Comparison of ENCODE assay signal across 1 cellular context in the genomic region with DNA sequence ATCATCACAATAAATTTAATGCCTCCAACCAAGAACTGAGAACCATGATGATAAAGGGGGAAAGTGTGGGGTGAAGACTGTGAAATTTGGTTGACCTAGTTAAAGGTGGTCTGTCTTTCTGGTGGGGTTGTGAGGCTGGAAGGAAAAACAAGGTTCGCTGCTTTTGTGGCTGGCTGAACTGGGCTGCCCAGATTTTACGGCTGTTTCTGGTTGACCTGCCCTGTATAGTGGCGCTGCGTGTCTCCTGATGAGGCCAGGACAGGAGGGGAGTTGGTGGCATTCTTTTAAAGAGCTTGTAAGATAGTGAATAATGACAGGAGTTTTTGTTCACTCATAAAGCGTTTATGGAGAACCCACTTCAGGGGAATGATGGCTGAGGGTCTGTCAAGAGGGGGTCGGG.
TF ChIP-seq lines count a peak whose summit lies in the region.

No MANE protein-coding gene starts in this region.

TF ChIP-seq in GM23338, 12 proteins besides CTCF, POLR2A, EP300 and RAD21 (continued from another document):
- TF ChIP-seq, protein P1, sequence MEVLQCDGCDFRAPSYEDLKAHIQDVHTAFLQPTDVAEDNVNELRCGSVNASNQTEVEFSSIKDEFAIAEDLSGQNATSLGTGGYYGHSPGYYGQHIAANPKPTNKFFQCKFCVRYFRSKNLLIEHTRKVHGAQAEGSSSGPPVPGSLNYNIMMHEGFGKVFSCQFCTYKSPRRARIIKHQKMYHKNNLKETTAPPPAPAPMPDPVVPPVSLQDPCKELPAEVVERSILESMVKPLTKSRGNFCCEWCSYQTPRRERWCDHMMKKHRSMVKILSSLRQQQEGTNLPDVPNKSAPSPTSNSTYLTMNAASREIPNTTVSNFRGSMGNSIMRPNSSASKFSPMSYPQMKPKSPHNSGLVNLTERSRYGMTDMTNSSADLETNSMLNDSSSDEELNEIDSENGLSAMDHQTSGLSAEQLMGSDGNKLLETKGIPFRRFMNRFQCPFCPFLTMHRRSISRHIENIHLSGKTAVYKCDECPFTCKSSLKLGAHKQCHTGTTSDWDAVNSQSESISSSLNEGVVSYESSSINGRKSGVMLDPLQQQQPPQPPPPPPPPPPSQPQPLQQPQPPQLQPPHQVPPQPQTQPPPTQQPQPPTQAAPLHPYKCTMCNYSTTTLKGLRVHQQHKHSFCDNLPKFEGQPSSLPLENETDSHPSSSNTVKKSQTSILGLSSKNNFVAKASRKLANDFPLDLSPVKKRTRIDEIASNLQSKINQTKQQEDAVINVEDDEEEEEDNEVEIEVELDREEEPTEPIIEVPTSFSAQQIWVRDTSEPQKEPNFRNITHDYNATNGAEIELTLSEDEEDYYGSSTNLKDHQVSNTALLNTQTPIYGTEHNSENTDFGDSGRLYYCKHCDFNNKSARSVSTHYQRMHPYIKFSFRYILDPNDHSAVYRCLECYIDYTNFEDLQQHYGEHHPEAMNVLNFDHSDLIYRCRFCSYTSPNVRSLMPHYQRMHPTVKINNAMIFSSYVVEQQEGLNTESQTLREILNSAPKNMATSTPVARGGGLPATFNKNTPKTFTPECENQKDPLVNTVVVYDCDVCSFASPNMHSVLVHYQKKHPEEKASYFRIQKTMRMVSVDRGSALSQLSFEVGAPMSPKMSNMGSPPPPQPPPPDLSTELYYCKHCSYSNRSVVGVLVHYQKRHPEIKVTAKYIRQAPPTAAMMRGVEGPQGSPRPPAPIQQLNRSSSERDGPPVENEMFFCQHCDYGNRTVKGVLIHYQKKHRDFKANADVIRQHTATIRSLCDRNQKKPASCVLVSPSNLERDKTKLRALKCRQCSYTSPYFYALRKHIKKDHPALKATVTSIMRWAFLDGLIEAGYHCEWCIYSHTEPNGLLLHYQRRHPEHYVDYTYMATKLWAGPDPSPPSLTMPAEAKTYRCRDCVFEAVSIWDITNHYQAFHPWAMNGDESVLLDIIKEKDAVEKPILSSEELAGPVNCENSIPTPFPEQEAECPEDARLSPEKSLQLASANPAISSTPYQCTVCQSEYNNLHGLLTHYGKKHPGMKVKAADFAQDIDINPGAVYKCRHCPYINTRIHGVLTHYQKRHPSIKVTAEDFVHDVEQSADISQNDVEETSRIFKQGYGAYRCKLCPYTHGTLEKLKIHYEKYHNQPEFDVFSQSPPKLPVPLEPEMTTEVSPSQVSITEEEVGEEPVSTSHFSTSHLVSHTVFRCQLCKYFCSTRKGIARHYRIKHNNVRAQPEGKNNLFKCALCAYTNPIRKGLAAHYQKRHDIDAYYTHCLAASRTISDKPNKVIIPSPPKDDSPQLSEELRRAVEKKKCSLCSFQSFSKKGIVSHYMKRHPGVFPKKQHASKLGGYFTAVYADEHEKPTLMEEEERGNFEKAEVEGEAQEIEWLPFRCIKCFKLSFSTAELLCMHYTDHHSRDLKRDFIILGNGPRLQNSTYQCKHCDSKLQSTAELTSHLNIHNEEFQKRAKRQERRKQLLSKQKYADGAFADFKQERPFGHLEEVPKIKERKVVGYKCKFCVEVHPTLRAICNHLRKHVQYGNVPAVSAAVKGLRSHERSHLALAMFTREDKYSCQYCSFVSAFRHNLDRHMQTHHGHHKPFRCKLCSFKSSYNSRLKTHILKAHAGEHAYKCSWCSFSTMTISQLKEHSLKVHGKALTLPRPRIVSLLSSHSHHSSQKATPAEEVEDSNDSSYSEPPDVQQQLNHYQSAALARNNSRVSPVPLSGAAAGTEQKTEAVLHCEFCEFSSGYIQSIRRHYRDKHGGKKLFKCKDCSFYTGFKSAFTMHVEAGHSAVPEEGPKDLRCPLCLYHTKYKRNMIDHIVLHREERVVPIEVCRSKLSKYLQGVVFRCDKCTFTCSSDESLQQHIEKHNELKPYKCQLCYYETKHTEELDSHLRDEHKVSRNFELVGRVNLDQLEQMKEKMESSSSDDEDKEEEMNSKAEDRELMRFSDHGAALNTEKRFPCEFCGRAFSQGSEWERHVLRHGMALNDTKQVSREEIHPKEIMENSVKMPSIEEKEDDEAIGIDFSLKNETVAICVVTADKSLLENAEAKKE (CRISPR knock-in tag; IDR thresholded peaks at IDR 0.05) = no peak
- TF ChIP-seq EZH2 (IDR thresholded peaks at IDR 0.05; ENCODE audit: low read depth, unreplicated experiment) = no peak
- no peak for TF ChIP-seq ZNF331 (CRISPR knock-in tag; IDR thresholded peaks at IDR 0.05; ENCODE audit: low read depth)
- no peak for TF ChIP-seq CREB1 (CRISPR knock-in tag; IDR thresholded peaks at IDR 0.05; ENCODE audit: low read depth)
- no peak for TF ChIP-seq EZH2phosphoT487 (IDR thresholded peaks at IDR 0.05; ENCODE audit: unreplicated experiment)
- TF ChIP-seq ZNF114 (CRISPR knock-in tag; IDR thresholded peaks at IDR 0.05) = no peak
- no peak for TF ChIP-seq POLR2AphosphoS5 (IDR thresholded peaks at IDR 0.05; ENCODE audit: low read depth)
- TF ChIP-seq JUNB (IDR thresholded peaks at IDR 0.05; ENCODE audit: unreplicated experiment) = no peak
- no peak for TF ChIP-seq STAT1 (IDR thresholded peaks at IDR 0.05; ENCODE audit: unreplicated experiment)
- TF ChIP-seq, protein P2, sequence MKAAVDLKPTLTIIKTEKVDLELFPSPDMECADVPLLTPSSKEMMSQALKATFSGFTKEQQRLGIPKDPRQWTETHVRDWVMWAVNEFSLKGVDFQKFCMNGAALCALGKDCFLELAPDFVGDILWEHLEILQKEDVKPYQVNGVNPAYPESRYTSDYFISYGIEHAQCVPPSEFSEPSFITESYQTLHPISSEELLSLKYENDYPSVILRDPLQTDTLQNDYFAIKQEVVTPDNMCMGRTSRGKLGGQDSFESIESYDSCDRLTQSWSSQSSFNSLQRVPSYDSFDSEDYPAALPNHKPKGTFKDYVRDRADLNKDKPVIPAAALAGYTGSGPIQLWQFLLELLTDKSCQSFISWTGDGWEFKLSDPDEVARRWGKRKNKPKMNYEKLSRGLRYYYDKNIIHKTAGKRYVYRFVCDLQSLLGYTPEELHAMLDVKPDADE (IDR thresholded peaks at IDR 0.05) = no peak
TF ChIP-seq in GM23338: peak in this region for 0.
